2 cellular contexts compared by ENCODE assay signal in the genomic region with DNA sequence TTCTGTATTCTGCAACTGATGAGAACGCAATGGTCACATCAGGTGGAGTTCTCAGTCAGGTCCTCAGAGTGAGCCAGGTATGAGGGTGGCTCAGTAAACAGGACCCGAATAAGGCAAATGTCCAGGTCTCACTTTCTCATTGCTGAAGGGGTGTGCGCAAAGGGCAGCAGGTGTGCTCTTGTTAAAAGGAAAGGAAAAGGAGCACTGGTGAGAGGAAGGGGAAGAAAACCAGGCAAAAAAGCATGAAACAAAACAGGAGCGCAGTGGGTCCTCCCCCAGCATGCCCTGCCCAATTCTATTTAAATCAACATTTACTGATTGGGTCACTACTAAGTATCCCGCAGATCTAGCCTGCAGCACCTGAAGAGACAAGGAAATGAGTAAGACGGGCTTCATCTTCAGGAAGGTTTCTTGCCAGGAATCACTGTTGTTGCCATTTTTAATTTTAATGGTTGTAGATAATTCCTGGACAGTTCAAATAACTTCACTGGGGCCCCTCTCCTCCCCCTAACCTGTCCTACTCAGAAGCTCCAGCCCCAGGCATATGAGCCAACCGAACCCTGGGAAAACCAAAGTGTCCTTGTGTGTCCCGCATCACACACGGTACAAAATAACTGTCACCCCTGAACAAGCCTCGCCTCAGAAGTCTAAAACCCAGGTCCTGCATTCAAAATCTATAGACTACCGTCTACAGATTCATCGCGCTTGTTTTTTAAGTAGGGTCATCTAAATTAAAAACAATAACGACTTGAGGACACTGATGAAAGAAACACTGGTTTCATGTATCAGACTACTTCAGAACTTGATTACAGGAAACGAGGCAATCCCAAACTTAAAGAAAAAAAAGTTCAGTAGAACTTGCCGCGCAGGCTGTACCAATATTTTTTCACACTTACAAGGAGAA.
TF ChIP-seq lines count a peak whose summit lies in the region.

No MANE protein-coding gene starts in this region.

TF ChIP-seq in A549, 52 proteins besides CTCF, POLR2A, EP300 and RAD21 (continued from another document):
- TF ChIP-seq ATOH8 (CRISPR knock-in tag; IDR thresholded peaks at IDR 0.05; ENCODE audit: low read depth): no peak
- no peak for TF ChIP-seq TP53 (CRISPR knock-in tag; IDR thresholded peaks at IDR 0.05)
- no peak for TF ChIP-seq ELK1 (IDR thresholded peaks at IDR 0.05; ENCODE audit: low read depth, low read length)
- TF ChIP-seq POLR2AphosphoS2 (conservative IDR thresholded peaks at IDR 0.05; ENCODE audit: low read length): no peak
- TF ChIP-seq ESRRA (IDR thresholded peaks at IDR 0.05; ENCODE audit: borderline replicate concordance, low read length): no peak
- no peak for TF ChIP-seq CHD4 (IDR thresholded peaks at IDR 0.05; ENCODE audit: borderline replicate concordance)
- TF ChIP-seq, protein P1, sequence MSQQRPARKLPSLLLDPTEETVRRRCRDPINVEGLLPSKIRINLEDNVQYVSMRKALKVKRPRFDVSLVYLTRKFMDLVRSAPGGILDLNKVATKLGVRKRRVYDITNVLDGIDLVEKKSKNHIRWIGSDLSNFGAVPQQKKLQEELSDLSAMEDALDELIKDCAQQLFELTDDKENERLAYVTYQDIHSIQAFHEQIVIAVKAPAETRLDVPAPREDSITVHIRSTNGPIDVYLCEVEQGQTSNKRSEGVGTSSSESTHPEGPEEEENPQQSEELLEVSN (IDR thresholded peaks at IDR 0.05; ENCODE audit: borderline replicate concordance, low read depth): no peak
- no peak for TF ChIP-seq MYC (IDR thresholded peaks at IDR 0.05; ENCODE audit: borderline replicate concordance, low read length)
- no peak for TF ChIP-seq PHF8 (IDR thresholded peaks at IDR 0.05; ENCODE audit: borderline replicate concordance, low read depth)
- no peak for TF ChIP-seq RCOR1 (IDR thresholded peaks at IDR 0.05; ENCODE audit: low read depth, low read length)
- TF ChIP-seq ZNF302 (CRISPR knock-in tag; IDR thresholded peaks at IDR 0.05): no peak
- no peak for TF ChIP-seq HMGXB4 (CRISPR knock-in tag; IDR thresholded peaks at IDR 0.05; ENCODE audit: borderline replicate concordance)
- TF ChIP-seq HOXB13 (CRISPR knock-in tag; IDR thresholded peaks at IDR 0.05; ENCODE audit: low read depth): no peak
- TF ChIP-seq, protein P2, sequence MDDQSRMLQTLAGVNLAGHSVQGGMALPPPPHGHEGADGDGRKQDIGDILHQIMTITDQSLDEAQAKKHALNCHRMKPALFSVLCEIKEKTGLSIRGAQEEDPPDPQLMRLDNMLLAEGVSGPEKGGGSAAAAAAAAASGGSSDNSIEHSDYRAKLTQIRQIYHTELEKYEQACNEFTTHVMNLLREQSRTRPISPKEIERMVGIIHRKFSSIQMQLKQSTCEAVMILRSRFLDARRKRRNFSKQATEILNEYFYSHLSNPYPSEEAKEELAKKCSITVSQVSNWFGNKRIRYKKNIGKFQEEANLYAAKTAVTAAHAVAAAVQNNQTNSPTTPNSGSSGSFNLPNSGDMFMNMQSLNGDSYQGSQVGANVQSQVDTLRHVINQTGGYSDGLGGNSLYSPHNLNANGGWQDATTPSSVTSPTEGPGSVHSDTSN (IDR thresholded peaks at IDR 0.05): no peak
- no peak for TF ChIP-seq CBX8 (IDR thresholded peaks at IDR 0.05)
- TF ChIP-seq JUN (IDR thresholded peaks at IDR 0.05): no peak

TF ChIP-seq in GM12878, 131 proteins besides CTCF, POLR2A, EP300 and RAD21 (continued from another document):
- TF ChIP-seq, protein P3, sequence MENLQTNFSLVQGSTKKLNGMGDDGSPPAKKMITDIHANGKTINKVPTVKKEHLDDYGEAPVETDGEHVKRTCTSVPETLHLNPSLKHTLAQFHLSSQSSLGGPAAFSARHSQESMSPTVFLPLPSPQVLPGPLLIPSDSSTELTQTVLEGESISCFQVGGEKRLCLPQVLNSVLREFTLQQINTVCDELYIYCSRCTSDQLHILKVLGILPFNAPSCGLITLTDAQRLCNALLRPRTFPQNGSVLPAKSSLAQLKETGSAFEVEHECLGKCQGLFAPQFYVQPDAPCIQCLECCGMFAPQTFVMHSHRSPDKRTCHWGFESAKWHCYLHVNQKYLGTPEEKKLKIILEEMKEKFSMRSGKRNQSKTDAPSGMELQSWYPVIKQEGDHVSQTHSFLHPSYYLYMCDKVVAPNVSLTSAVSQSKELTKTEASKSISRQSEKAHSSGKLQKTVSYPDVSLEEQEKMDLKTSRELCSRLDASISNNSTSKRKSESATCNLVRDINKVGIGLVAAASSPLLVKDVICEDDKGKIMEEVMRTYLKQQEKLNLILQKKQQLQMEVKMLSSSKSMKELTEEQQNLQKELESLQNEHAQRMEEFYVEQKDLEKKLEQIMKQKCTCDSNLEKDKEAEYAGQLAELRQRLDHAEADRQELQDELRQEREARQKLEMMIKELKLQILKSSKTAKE (IDR thresholded peaks at IDR 0.05; ENCODE audit: low read depth, poor library complexity, severe bottlenecking): peak; percentile 42
- TF ChIP-seq MTA2 (IDR thresholded peaks at IDR 0.05; ENCODE audit: low read depth) (0 out of 2 replicates have a peak, but pooled peaks have one; percentile 1), CHD2 (IDR thresholded peaks at IDR 0.05; ENCODE audit: borderline replicate concordance, low read depth, low read length) (0 out of 2 replicates have a peak, but pooled peaks have one; percentile 11), IKZF2 (IDR thresholded peaks at IDR 0.05) (0 out of 4 replicates have a peak, but pooled peaks of 1 of the 2 experiments have one; percentile 7), FOXM1 (IDR thresholded peaks at IDR 0.05; ENCODE audit: low read depth, low read length) (no peak), STAT1 (conservative IDR thresholded peaks at IDR 0.05) (no peak)
